ENCODE assay signal across 17 cellular contexts in the genomic region with DNA sequence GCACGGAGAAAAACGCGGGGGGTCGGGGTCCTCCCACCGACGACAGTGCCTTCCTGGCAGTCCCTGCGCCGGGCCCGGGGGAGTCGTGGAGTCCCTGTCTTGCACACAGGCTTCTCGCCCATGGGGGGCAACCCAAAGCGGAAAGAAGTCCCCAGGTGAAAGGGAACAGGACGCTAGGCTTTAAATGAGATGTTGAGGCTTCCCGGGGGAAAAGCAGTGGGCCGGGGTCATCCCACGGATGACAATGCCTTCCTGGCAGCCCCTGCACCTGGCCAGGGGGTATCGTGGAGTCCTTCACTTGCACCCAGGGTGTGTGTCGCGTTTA.
DNase-seq lines count a peak whose midpoint lies in the region; ATAC-seq and TF ChIP-seq lines count a peak whose summit lies in the region.
"Had no signal": no experiment of that assay in that cellular context is flagged by ENCODE, and none has a peak within 500 bp of the region (broad histone marks: within the 10 kb centered on the region; RNA-seq: fewer than 3 reads in every experiment).

No MANE protein-coding gene starts in this region.

- H3K4me3 ChIP-seq in right atrium auricular region (no peak overlapping the region), heart left ventricle (no peak overlapping the region), mesendoderm (ENCODE audit: low read length) (no peak overlapping the region)
- peak overlapping the region; percentile 30 for H3K4me3 ChIP-seq in Jurkat, Clone E6-1 (ENCODE audit: low read length)
- H3K4me3 ChIP-seq: A549; BLaER1 treated with 17β-estradiol and CSF1 and Interleukin-3, amounts not matched to agents 10 nM and 100 nM had no signal

- H3K36me3 ChIP-seq in right atrium auricular region (no peaks in the 10 kb centered on the region), heart left ventricle (no peaks in the 10 kb centered on the region), mesendoderm (ENCODE audit: control insufficient read depth, insufficient read depth, low read length) (no peaks in the 10 kb centered on the region)
- H3K36me3 ChIP-seq: BLaER1 treated with 17β-estradiol and CSF1 and Interleukin-3, amounts not matched to agents 10 nM and 100 nM had no signal

- WGBS in heart left ventricle, 4 donors: 77 to 86% (median 83%) methylated on average over 19 of the region's 19 CpGs
- no CpG with 5 or more reads among the region's 19 CpGs for whole genome bisulfite sequencing in mesendoderm (ENCODE audit: extremely low coverage, insufficient coverage, low lambda C conversion rate)

- no peaks in the 10 kb centered on the region for H3K79me2 ChIP-seq in mesendoderm (ENCODE audit: control insufficient read depth, insufficient read depth, low read length)

- H2BK120ac ChIP-seq in mesendoderm (ENCODE audit: low read depth, low read length): no peak overlapping the region

- H3K79me1 ChIP-seq in mesendoderm (ENCODE audit: low read length): no peaks in the 10 kb centered on the region

- no peaks in the 10 kb centered on the region for H3K4me1 ChIP-seq in right atrium auricular region
- no peaks in the 10 kb centered on the region for H3K4me1 ChIP-seq in heart left ventricle
- H3K4me1 ChIP-seq in mesendoderm (ENCODE audit: control insufficient read depth, low read depth, low read length): no peaks in the 10 kb centered on the region
- H3K4me1 ChIP-seq: BLaER1 treated with 17β-estradiol and CSF1 and Interleukin-3, amounts not matched to agents 10 nM and 100 nM; Caco-2 had no signal

- TF ChIP-seq CTCF in right atrium auricular region (IDR thresholded peaks at IDR 0.05): no peak
- TF ChIP-seq CTCF in heart left ventricle (IDR thresholded peaks at IDR 0.05): no peak

- no peaks in the 10 kb centered on the region for H3K27me3 ChIP-seq in right atrium auricular region
- H3K27me3 ChIP-seq in heart left ventricle: no peaks in the 10 kb centered on the region
- H3K27me3 ChIP-seq in mesendoderm (ENCODE audit: insufficient read depth, low read length, poor library complexity): no peaks in the 10 kb centered on the region
- H3K27me3 ChIP-seq: BLaER1 treated with 17β-estradiol and CSF1 and Interleukin-3, amounts not matched to agents 10 nM and 100 nM had no signal

- H3K9me3 ChIP-seq in right atrium auricular region (no peaks in the 10 kb centered on the region), heart left ventricle (peaks cover 0 to 9% (median 0%) of the 10 kb centered on the region in 12 donors)

- no peak overlapping the region for H3K9ac ChIP-seq in mesendoderm (ENCODE audit: low read length)
- H3K9ac ChIP-seq: BLaER1 treated with 17β-estradiol and CSF1 and Interleukin-3, amounts not matched to agents 10 nM and 100 nM had no signal

- H4K8ac ChIP-seq in mesendoderm (ENCODE audit: low read depth, low read length): no peak overlapping the region

- H3K27ac ChIP-seq in right atrium auricular region: no peak overlapping the region
- H3K27ac ChIP-seq in heart left ventricle: no peak overlapping the region
- no peak overlapping the region for H3K27ac ChIP-seq in mesendoderm (ENCODE audit: low read depth, low read length)
- H3K27ac ChIP-seq: 22Rv1; A549; BLaER1 treated with 17β-estradiol and CSF1 and Interleukin-3, amounts not matched to agents 10 nM and 100 nM; C4-2B had no signal

- no peak for TF ChIP-seq POLR2A in heart left ventricle (IDR thresholded peaks at IDR 0.05)

- H3K23ac ChIP-seq in mesendoderm (ENCODE audit: low read length): no peak overlapping the region

- H3K4ac ChIP-seq in mesendoderm (ENCODE audit: low read depth, low read length): no peak overlapping the region

- H3K4me2 ChIP-seq in mesendoderm (ENCODE audit: low read length): no peak overlapping the region
- H3K4me2 ChIP-seq: A549; BLaER1 treated with 17β-estradiol and CSF1 and Interleukin-3, amounts not matched to agents 10 nM and 100 nM had no signal

- H2BK5ac ChIP-seq in mesendoderm (ENCODE audit: low read length): no peak overlapping the region

- intact Hi-C loops in heart left ventricle (cut with DNase I): loop anchor here in 1 of 10 donors (10.0 kb wide), 1 partner anchor 141 kb away; no protein-coding TSS in a partner anchor

- no peak overlapping the region for H3K18ac ChIP-seq in mesendoderm (ENCODE audit: low read length)

- no peak overlapping the region for H2AK5ac ChIP-seq in mesendoderm (ENCODE audit: low read length)

- no peak for ATAC-seq in heart left ventricle
- ATAC-seq: CD8-positive, alpha-beta T cell had no signal

- H4K5ac ChIP-seq in mesendoderm (ENCODE audit: low read length): no peak overlapping the region

- H2BK15ac ChIP-seq in mesendoderm (replicated peaks; ENCODE audit: low read depth): no peak overlapping the region

- no peak overlapping the region for H3K56ac ChIP-seq in mesendoderm (ENCODE audit: low read length)

- DNase-seq in right atrium auricular region (ENCODE audit: low spot score) (peak; percentile 43), heart left ventricle (no peak), mesenteric fat pad (ENCODE audit: low spot score) (peak; percentile 37), foreskin melanocyte (no peak), mesendoderm (no peak)
- no peak for DNase-seq in Jurkat, Clone E6-1 (ENCODE audit: low read depth, low spot score)
- DNase-seq: AML-193; Caco-2; Calu3; CD4-positive, alpha-beta T cell; CD8-positive, alpha-beta T cell; DMS79 treated with DMSO at 0.1 percent for 48 hours; GF-D8 had no signal

Comparison
In these comparisons a context has a peak if more than half of its experiments do, and no peak if none do; other contexts are left out.
1. DNase-seq: peak in right atrium auricular region (single experiment) and mesenteric fat pad (single experiment); none in heart left ventricle (0 of 5), Jurkat, Clone E6-1 (single experiment), foreskin melanocyte (single experiment) and mesendoderm (single experiment).